2 cellular contexts compared by ENCODE assay signal in the genomic region with DNA sequence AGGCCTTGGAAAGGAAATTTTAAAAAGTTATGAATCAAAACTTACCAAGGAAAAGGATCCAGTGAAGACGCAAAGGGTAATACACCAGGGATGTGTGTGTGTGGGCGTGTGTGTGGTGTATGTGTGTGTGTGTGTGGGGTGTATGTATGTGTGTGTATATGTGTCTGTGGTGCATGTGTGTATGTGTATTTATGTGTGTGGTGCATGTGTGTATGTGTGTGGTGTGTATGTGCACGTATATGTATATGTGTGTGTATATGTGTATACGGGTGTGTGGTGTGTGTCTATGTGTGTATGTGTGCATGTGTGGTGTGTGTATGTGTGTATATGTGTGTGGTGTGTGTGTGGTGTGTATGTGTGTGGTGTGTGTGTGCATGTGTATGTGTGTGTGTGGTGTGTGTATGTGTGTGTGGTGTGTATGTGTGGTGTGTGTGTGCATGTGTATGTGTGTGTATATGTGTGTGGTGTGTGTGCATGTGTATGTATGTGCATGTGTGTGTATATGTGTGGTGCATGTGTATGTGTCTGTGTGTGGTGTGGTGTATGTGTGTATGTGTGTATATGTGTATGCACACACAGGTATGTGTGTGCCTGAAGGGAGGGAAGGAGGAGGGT.
TF ChIP-seq lines count a peak whose summit lies in the region.

No MANE protein-coding gene starts in this region.

TF ChIP-seq in IMR-90, 13 proteins besides CTCF, POLR2A, EP300 and RAD21:
- no peak for TF ChIP-seq CHD1 (IDR thresholded peaks at IDR 0.05; ENCODE audit: low read depth, low read length)
TF ChIP-seq in IMR-90: peak in this region for 0.

TF ChIP-seq in GM12878, 131 proteins besides CTCF, POLR2A, EP300 and RAD21:
- TF ChIP-seq, protein P1, sequence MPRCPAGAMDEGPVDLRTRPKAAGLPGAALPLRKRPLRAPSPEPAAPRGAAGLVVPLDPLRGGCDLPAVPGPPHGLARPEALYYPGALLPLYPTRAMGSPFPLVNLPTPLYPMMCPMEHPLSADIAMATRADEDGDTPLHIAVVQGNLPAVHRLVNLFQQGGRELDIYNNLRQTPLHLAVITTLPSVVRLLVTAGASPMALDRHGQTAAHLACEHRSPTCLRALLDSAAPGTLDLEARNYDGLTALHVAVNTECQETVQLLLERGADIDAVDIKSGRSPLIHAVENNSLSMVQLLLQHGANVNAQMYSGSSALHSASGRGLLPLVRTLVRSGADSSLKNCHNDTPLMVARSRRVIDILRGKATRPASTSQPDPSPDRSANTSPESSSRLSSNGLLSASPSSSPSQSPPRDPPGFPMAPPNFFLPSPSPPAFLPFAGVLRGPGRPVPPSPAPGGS (IDR thresholded peaks at IDR 0.05; ENCODE audit: borderline replicate concordance, insufficient read depth, low read depth, low read length, poor library complexity, severe bottlenecking): peak; percentile 15
- TF ChIP-seq, protein P2, sequence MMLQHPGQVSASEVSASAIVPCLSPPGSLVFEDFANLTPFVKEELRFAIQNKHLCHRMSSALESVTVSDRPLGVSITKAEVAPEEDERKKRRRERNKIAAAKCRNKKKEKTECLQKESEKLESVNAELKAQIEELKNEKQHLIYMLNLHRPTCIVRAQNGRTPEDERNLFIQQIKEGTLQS (IDR thresholded peaks at IDR 0.05; ENCODE audit: borderline replicate concordance, extremely low read depth, low read depth, low read length): no peak
